Comparison of ENCODE assay signal across 8 cellular contexts in the genomic region with DNA sequence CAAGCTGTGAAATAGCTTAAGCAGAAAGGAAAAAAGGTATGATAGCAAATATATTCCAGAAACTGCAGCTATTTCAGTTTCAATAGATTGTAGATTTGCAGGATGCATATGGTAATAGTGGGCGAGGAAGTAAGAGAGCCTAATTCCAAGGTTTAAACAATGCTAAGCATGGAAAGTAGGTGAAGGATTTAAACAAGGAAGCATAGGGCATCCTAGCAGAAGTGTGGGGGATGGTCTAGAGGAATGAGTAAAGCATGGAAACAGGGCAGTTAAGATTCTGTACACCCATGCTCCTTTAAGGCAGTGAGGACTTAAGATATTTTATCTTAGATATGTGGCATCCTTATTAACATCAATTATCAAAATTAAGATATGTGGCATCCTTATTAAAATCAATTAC. TPM values are rescaled to one million over a fixed set of nuclear protein-coding genes. Genes with fewer than 3 reads are reported as not detected.
DNase-seq lines count a peak whose midpoint lies in the region; ATAC-seq and TF ChIP-seq lines count a peak whose summit lies in the region.

No MANE protein-coding gene starts in this region.

- CTCF ChIA-PET in CD8-positive, alpha-beta memory T cell (lab: Charles Lee), result interaction anchor here (0.8 to 1.7 kb wide), 5 partner anchors 13 to 366 kb away, joined by 3 to 7 read pairs (median 5); no protein-coding TSS in a partner anchor
- CTCF ChIA-PET in naive thymus-derived CD4-positive, alpha-beta T cell (lab: Charles Lee), result interaction anchor here (0.6 to 1.3 kb wide), 5 partner anchors 12 to 509 kb away, joined by 3 to 5 read pairs (median 3); no protein-coding TSS in a partner anchor

- no peaks in the 10 kb centered on the region for H3K9me3 ChIP-seq in CD8-positive, alpha-beta memory T cell (ENCODE audit: low read length)
- no peaks in the 10 kb centered on the region for H3K9me3 ChIP-seq in naive thymus-derived CD4-positive, alpha-beta T cell (ENCODE audit: control insufficient read depth in 2 of 3, low read length in 3 of 3)

- peaks cover 0 to 10% of the 10 kb centered on the region in 2 donors for H3K27me3 Mint-ChIP-seq in CD8-positive, alpha-beta memory T cell
- no peaks in the 10 kb centered on the region for H3K27me3 Mint-ChIP-seq in chondrocyte (ENCODE audit: low read depth)
- H3K27me3 Mint-ChIP-seq in naive thymus-derived CD4-positive, alpha-beta T cell, result peaks cover 0 to 2% (median 0%) of the 10 kb centered on the region in 5 donors

- intact Hi-C loops in naive thymus-derived CD4-positive, alpha-beta T cell (cut with micrococcal nuclease), result loop anchor here (1.0 to 10.0 kb wide), 6 partner anchors 9 to 1260 kb away; a partner anchor contains a TSS

- H3K27ac ChIP-seq in CD8-positive, alpha-beta memory T cell (ENCODE audit: low read depth, low read length), result peak overlapping the region; percentile 98
- H3K27ac ChIP-seq in naive thymus-derived CD4-positive, alpha-beta T cell (ENCODE audit: low read depth, low read length), result no peak overlapping the region

- H3K4me3 Mint-ChIP-seq in CD8-positive, alpha-beta memory T cell, result peak overlapping the region; percentile 93 to 99 (median 98)
- H3K4me3 Mint-ChIP-seq in chondrocyte (ENCODE audit: unreplicated experiment), result peak overlapping the region; percentile 97
- H3K4me3 Mint-ChIP-seq in naive thymus-derived CD4-positive, alpha-beta T cell, result peak overlapping the region; percentile 92 to 100 (median 98)

- H3K4me1 ChIP-seq in CD8-positive, alpha-beta memory T cell (ENCODE audit: insufficient read depth, low read length), result peaks cover 54% of the 10 kb centered on the region
- H3K4me1 ChIP-seq in naive thymus-derived CD4-positive, alpha-beta T cell (ENCODE audit: control insufficient read depth in 2 of 2, insufficient read depth in 2 of 2, low read length in 2 of 2), result peaks cover 42 to 46% of the 10 kb centered on the region in 2 donors

- H3K27me3 ChIP-seq in CD8-positive, alpha-beta memory T cell (ENCODE audit: insufficient read depth, low read length, poor library complexity, severe bottlenecking), result no peaks in the 10 kb centered on the region
- H3K27me3 ChIP-seq in naive thymus-derived CD4-positive, alpha-beta T cell (ENCODE audit: control insufficient read depth in 2 of 2, insufficient read depth in 2 of 2, low read length in 2 of 2), result no peaks in the 10 kb centered on the region

- H3K4me1 Mint-ChIP-seq in CD8-positive, alpha-beta memory T cell, result peaks cover 61 to 76% (median 72%) of the 10 kb centered on the region in 3 donors
- peaks cover 67% of the 10 kb centered on the region for H3K4me1 Mint-ChIP-seq in chondrocyte (ENCODE audit: low read depth)
- peaks cover 49 to 70% (median 59%) of the 10 kb centered on the region in 7 donors for H3K4me1 Mint-ChIP-seq in naive thymus-derived CD4-positive, alpha-beta T cell

- TF ChIP-seq CTCF in chondrocyte (IDR thresholded peaks at IDR 0.05), result no peak

- H3K9me3 Mint-ChIP-seq in CD8-positive, alpha-beta memory T cell, result no peaks in the 10 kb centered on the region
- no peaks in the 10 kb centered on the region for H3K9me3 Mint-ChIP-seq in chondrocyte (ENCODE audit: low read depth)
- peaks cover 0 to 8% (median 0%) of the 10 kb centered on the region in 11 donors for H3K9me3 Mint-ChIP-seq in naive thymus-derived CD4-positive, alpha-beta T cell

- H3K36me3 ChIP-seq in CD8-positive, alpha-beta memory T cell (ENCODE audit: insufficient read depth, low read length), result peaks cover 9% of the 10 kb centered on the region
- H3K36me3 ChIP-seq in naive thymus-derived CD4-positive, alpha-beta T cell (ENCODE audit: control insufficient read depth in 2 of 3, insufficient read depth in 3 of 3, low read length in 3 of 3), result peaks cover 4 to 21% (median 11%) of the 10 kb centered on the region in 3 experiments

- DNase-seq in CD8-positive, alpha-beta memory T cell, result no peak
- DNase-seq in M059J (ENCODE audit: low read depth), result peak; percentile 39
- no peak for DNase-seq in chondrocyte (ENCODE audit: low spot score)
- DNase-seq in naive thymus-derived CD4-positive, alpha-beta T cell, result no peak
- no peak for DNase-seq in HuH-7 (ENCODE audit: low spot score)
- DNase-seq in activated CD4-positive, alpha-beta T cell treated with anti-CD3 and anti-CD28 coated beads for 48 hours, result no peak

- peak overlapping the region in 7 of 8 donors; percentile 16 to 100 (median 73) for H3K27ac Mint-ChIP-seq in CD8-positive, alpha-beta memory T cell
- peak overlapping the region; percentile 94 for H3K27ac Mint-ChIP-seq in chondrocyte (ENCODE audit: unreplicated experiment)
- H3K27ac Mint-ChIP-seq in naive thymus-derived CD4-positive, alpha-beta T cell, result peak overlapping the region in 8 of 9 donors; percentile 4 to 97 (median 67)

- H3K36me3 Mint-ChIP-seq in CD8-positive, alpha-beta memory T cell, result peaks cover 0 to 44% (median 3%) of the 10 kb centered on the region in 3 donors
- H3K36me3 Mint-ChIP-seq in chondrocyte (ENCODE audit: low read depth), result peaks cover 3% of the 10 kb centered on the region
- H3K36me3 Mint-ChIP-seq in naive thymus-derived CD4-positive, alpha-beta T cell, result peaks cover 0 to 31% (median 7%) of the 10 kb centered on the region in 5 donors

- H3K4me3 ChIP-seq in CD8-positive, alpha-beta memory T cell (ENCODE audit: low read length), result peak overlapping the region; percentile 91
- H3K4me3 ChIP-seq in naive thymus-derived CD4-positive, alpha-beta T cell (ENCODE audit: low read length), result peak overlapping the region; percentile 95

- no peak for ATAC-seq in naive thymus-derived CD4-positive, alpha-beta T cell
- no peak for ATAC-seq in GM19395 (IDR thresholded peaks at IDR 0.05; ENCODE audit: unreplicated experiment)
- ATAC-seq in HG03378 (IDR thresholded peaks at IDR 0.05; ENCODE audit: unreplicated experiment), result no peak

- POLR2A ChIA-PET in CD8-positive, alpha-beta memory T cell (lab: Charles Lee), result no interaction called here
- POLR2A ChIA-PET in naive thymus-derived CD4-positive, alpha-beta T cell (lab: Charles Lee), result interaction anchor here (0.9 to 1.7 kb wide), 6 partner anchors 36 to 360 kb away, joined by 3 to 6 read pairs (median 4); no protein-coding TSS in a partner anchor

RNA-seq across cellular contexts. Expression of a gene that starts 2.6 kb away (rescaled TPM):
- total RNA-seq in CD8-positive, alpha-beta memory T cell, result 100 to 1,000 TPM; 205 to 208 TPM
- polyA plus RNA-seq in CD8-positive, alpha-beta memory T cell, result 51.7 TPM
- total RNA-seq in M059J (2014; rRNA removed; shearing (Covaris generic)), result 45.9 and 51.0 TPM in 2 replicates
- total RNA-seq in chondrocyte, result 121 to 314 TPM (median 123 TPM) in 3 replicates
- total RNA-seq in naive thymus-derived CD4-positive, alpha-beta T cell, result 100 to 1,000 TPM; 169 to 268 (median 193) TPM
- polyA plus RNA-seq in naive thymus-derived CD4-positive, alpha-beta T cell, result 10 to 100 TPM; 67.0 to 71.0 TPM
